ENCODE assay signal across 1 cellular context in genomic region chr19:7778081-7778480, GRCh38.
TF ChIP-seq lines count a peak whose summit lies in the region.

No MANE protein-coding gene starts in this region.

TF ChIP-seq in WTC11, 78 proteins besides CTCF, POLR2A, EP300 and RAD21 (continued from another document):
- no peak for TF ChIP-seq FOXK1 (CRISPR knock-in tag; IDR thresholded peaks at IDR 0.05)
- TF ChIP-seq AFF4 (CRISPR knock-in tag; IDR thresholded peaks at IDR 0.05; ENCODE audit: borderline replicate concordance) = no peak
- TF ChIP-seq ZNF396 (CRISPR knock-in tag; IDR thresholded peaks at IDR 0.05; ENCODE audit: borderline replicate concordance) = no peak
- TF ChIP-seq ZNF423 (CRISPR knock-in tag; IDR thresholded peaks at IDR 0.05) = no peak
- TF ChIP-seq PREB (CRISPR knock-in tag; IDR thresholded peaks at IDR 0.05; ENCODE audit: borderline replicate concordance) = no peak
- no peak for TF ChIP-seq ZNF512 (CRISPR knock-in tag; IDR thresholded peaks at IDR 0.05; ENCODE audit: borderline replicate concordance)
- no peak for TF ChIP-seq USF2 (CRISPR knock-in tag; IDR thresholded peaks at IDR 0.05)
